18 cellular contexts compared by ENCODE assay signal in genomic region chr2:33373986-33374385, GRCh38.
DNase-seq lines count a peak whose midpoint lies in the region; ATAC-seq, FAIRE-seq and TF ChIP-seq lines count a peak whose summit lies in the region.
"Had no signal": no experiment of that assay in that cellular context is flagged by ENCODE, and none has a peak within 500 bp of the region (broad histone marks: within the 10 kb centered on the region; RNA-seq: fewer than 3 reads in every experiment).

No MANE protein-coding gene starts in this region.

- H3K27ac ChIP-seq in astrocyte (ENCODE audit: low read depth, low read length) (no peak overlapping the region), heart left ventricle (peak overlapping the region in 2 of 12 donors; percentile 0 to 30), kidney (ENCODE audit: low read depth in 2 of 2, low read length in 2 of 2) (no peak overlapping the region)

- peaks cover 5% of the 10 kb centered on the region for H3K4me1 ChIP-seq in astrocyte (ENCODE audit: insufficient read depth, low read length)
- peaks cover 0 to 12% (median 0%) of the 10 kb centered on the region in 12 donors for H3K4me1 ChIP-seq in heart left ventricle
- no peaks in the 10 kb centered on the region for H3K4me1 ChIP-seq in kidney (ENCODE audit: control insufficient read depth in 1 of 2, insufficient read depth in 1 of 2, low read depth in 1 of 2, low read length in 2 of 2)

- H3K4me2 ChIP-seq in astrocyte (ENCODE audit: low read length) = no peak overlapping the region

- no peaks in the 10 kb centered on the region for H3K9me3 ChIP-seq in astrocyte (ENCODE audit: insufficient read depth, low read depth, low read length)
- no peaks in the 10 kb centered on the region for H3K9me3 ChIP-seq in heart left ventricle
- no peaks in the 10 kb centered on the region for H3K9me3 ChIP-seq in kidney (ENCODE audit: control insufficient read depth in 1 of 2, low read length in 2 of 2)

- H3K4me1 Mint-ChIP-seq in astrocyte (ENCODE audit: low read depth, unreplicated experiment) = no peaks in the 10 kb centered on the region

- no peaks in the 10 kb centered on the region for H3K79me2 ChIP-seq in astrocyte (ENCODE audit: insufficient read depth, low read length)

- H2AFZ ChIP-seq in astrocyte (ENCODE audit: low read depth, low read length) = no peak overlapping the region

- no peaks in the 10 kb centered on the region for H3K36me3 Mint-ChIP-seq in astrocyte (ENCODE audit: low read depth, unreplicated experiment)
- H3K36me3 Mint-ChIP-seq: activated CD4-positive, alpha-beta memory T cell treated with anti-CD3 and anti-CD28 coated beads for 36 hours; activated naive CD4-positive, alpha-beta T cell treated with anti-CD3 and anti-CD28 coated beads, Interleukin-2, amount 50 U/mL, for 72 hours had no signal

- 76 to 82% (median 79%) methylated on average over 5 of the region's 5 CpGs for WGBS in heart left ventricle, 4 donors

- H3K27me3 Mint-ChIP-seq in astrocyte (ENCODE audit: low read depth, unreplicated experiment) = no peaks in the 10 kb centered on the region

- intact Hi-C loops in heart left ventricle (cut with DNase I) = loop anchor here in 9 of 10 donors (10.0 kb wide), 6 partner anchors 99 to 809 kb away; no protein-coding TSS in a partner anchor
- intact Hi-C loops in kidney (cut with DNase I) = no loop called here

- H4K20me1 ChIP-seq in astrocyte (ENCODE audit: insufficient read depth, low read length) = no peaks in the 10 kb centered on the region

- no peak overlapping the region for H3K9ac ChIP-seq in astrocyte (ENCODE audit: low read length)
- H3K9ac ChIP-seq in kidney (ENCODE audit: low read length in 2 of 2) = no peak overlapping the region

- ATAC-seq in heart left ventricle = peak in 3 of 4 donors; percentile 20 to 68 (median 66)
- ATAC-seq: activated naive CD4-positive, alpha-beta T cell treated with anti-CD3 and anti-CD28 coated beads, Interleukin-2, amount 50 U/mL, for 72 hours; HepG2 had no signal

- H3K27ac Mint-ChIP-seq in astrocyte (ENCODE audit: unreplicated experiment) = no peak overlapping the region
- H3K27ac Mint-ChIP-seq: activated CD4-positive, alpha-beta memory T cell treated with anti-CD3 and anti-CD28 coated beads for 36 hours; activated naive CD4-positive, alpha-beta T cell treated with anti-CD3 and anti-CD28 coated beads, Interleukin-2, amount 50 U/mL, for 72 hours; activated T-cell treated with anti-CD3 and anti-CD28 coated beads, Interleukin-2, amount 50 U/mL, for 24 hours had no signal

- peaks cover 10% of the 10 kb centered on the region for H3K36me3 ChIP-seq in astrocyte (ENCODE audit: insufficient read depth, low read length)
- H3K36me3 ChIP-seq in heart left ventricle = peaks cover 0 to 27% (median 0%) of the 10 kb centered on the region in 9 donors
- H3K36me3 ChIP-seq in kidney (ENCODE audit: control insufficient read depth in 1 of 2, insufficient read depth in 2 of 2, low read length in 2 of 2) = no peaks in the 10 kb centered on the region

- H3K9me3 Mint-ChIP-seq in astrocyte (ENCODE audit: unreplicated experiment) = no peaks in the 10 kb centered on the region
- H3K9me3 Mint-ChIP-seq: activated CD4-positive, alpha-beta memory T cell treated with anti-CD3 and anti-CD28 coated beads for 36 hours; activated naive CD4-positive, alpha-beta T cell treated with anti-CD3 and anti-CD28 coated beads, Interleukin-2, amount 50 U/mL, for 72 hours; activated T-cell treated with anti-CD3 and anti-CD28 coated beads, Interleukin-2, amount 50 U/mL, for 24 hours had no signal

- DNase-seq in GM03348 (ENCODE audit: low spot score) (peak; percentile 83), astrocyte (ENCODE audit: low read depth) (peak; percentile 63), heart left ventricle (no peak), stromal cell of bone marrow (ENCODE audit: low read depth) (peak; percentile 71), kidney (no peak), SIG-M5 treated with dmso at 0.1 percent for 504 hours (lab: John Stamatoyannopoulos, UW; ENCODE audit: unreplicated experiment) (no peak), HuH-7 (ENCODE audit: low spot score) (no peak)
- DNase-seq: activated CD4-positive, alpha-beta memory T cell treated with anti-CD3 and anti-CD28 coated beads for 36 hours; activated T-cell treated with anti-CD3 and anti-CD28 coated beads, Interleukin-2, amount 50 U/mL, for 24 hours; DMS79 treated with DMSO at 0.1 percent for 48 hours; NCI-H526 treated with DMSO at 0.1 percent for 48 hours; nucleus accumbens; OCI-M1; stimulated activated CD4-positive, alpha-beta T cell treated with anti-CD3 and anti-CD28 coated beads, Interleukin-4, amount 100 ng/mL, for 24 hours; stimulated activated CD8-positive, alpha-beta memory T cell treated with anti-CD3 and anti-CD28 coated beads, Interleukin-4, amount 100 ng/mL, for 48 hours had no signal

- no peak overlapping the region for H3K4me3 Mint-ChIP-seq in astrocyte (ENCODE audit: unreplicated experiment)
- H3K4me3 Mint-ChIP-seq: activated CD4-positive, alpha-beta memory T cell treated with anti-CD3 and anti-CD28 coated beads for 36 hours; activated T-cell treated with anti-CD3 and anti-CD28 coated beads, Interleukin-2, amount 50 U/mL, for 24 hours had no signal

- no peak for TF ChIP-seq POLR2A in heart left ventricle (IDR thresholded peaks at IDR 0.05)

- FAIRE-seq in astrocyte (lab: Jason Lieb, UNC) = peak; percentile 55
- no peak for FAIRE-seq in kidney (lab: Jason Lieb, UNC)
- FAIRE-seq: HepG2 had no signal

- TF ChIP-seq CTCF in astrocyte (IDR thresholded peaks at IDR 0.05; ENCODE audit: insufficient read depth, low read depth, low read length) (no peak), heart left ventricle (IDR thresholded peaks at IDR 0.05) (no peak), kidney (IDR thresholded peaks at IDR 0.05; ENCODE audit: borderline replicate concordance, extremely low read depth, insufficient read depth) (no peak)

- H3K27me3 ChIP-seq in astrocyte (ENCODE audit: insufficient read depth, low read length) = no peaks in the 10 kb centered on the region
- no peaks in the 10 kb centered on the region for H3K27me3 ChIP-seq in heart left ventricle

- H3K4me3 ChIP-seq in astrocyte (ENCODE audit: insufficient read depth, low read depth, low read length) (no peak overlapping the region), heart left ventricle (no peak overlapping the region), kidney (ENCODE audit: low read length in 2 of 2) (no peak overlapping the region)
- H3K4me3 ChIP-seq: skin epidermis had no signal

Comparison
In these comparisons a context has a peak if more than half of its experiments do, and no peak if none do; other contexts are left out.
1. DNase-seq: peak in GM03348 (single experiment), astrocyte (single experiment) and stromal cell of bone marrow (single experiment); none in heart left ventricle (0 of 5), kidney (single experiment), SIG-M5 treated with dmso at 0.1 percent for 504 hours (single experiment) and HuH-7 (single experiment).